19 cellular contexts compared by ENCODE assay signal in the genomic region with DNA sequence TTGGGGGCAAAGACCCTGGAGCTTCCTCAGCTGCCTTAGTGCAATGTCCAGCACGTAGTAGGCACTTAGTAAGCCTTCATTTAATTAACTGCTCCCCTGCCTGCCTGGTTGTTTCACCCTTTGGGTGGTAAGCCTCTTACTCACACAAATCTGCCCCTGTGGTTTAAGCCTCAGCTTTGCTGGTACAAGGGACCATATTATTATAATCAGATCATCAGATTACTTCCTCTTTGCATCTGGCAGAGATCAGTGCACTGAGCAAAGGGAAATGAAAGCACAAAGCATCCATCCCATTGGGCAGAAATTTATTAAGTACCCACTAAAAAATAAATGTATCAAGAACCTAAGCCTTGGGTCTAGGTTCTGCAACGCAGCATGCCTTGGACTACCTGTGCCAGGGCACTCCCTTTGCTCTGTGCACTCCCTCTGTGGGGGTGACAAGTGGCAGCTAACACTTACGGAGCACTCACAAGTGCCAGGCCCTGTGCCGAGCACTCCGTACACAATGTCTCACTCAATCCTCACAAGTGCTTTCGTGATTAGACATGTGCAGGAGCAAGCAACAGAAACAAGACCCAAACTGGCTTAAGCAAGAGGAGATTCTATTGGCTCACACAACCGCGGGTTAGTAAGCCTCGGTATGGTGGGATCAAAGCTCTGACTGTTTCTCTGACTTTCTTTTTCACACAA. TPM values are rescaled to one million over a fixed set of nuclear protein-coding genes. Genes with fewer than 3 reads are reported as not detected.
A peak's percentile ranks its signal among the peaks of the same experiment; 100 is the strongest.
DNase-seq lines count a peak whose midpoint lies in the region; ATAC-seq and TF ChIP-seq lines count a peak whose summit lies in the region.
"Had no signal": no experiment of that assay in that cellular context is flagged by ENCODE, and none has a peak within 500 bp of the region (broad histone marks: within the 10 kb centered on the region; RNA-seq: fewer than 3 reads in every experiment).

No MANE protein-coding gene starts in this region.

- no peaks in the 10 kb centered on the region for H3K4me1 Mint-ChIP-seq in stimulated activated memory B cell treated with anti-CD40 and anti-IgM and Interleukin-4, amounts not matched to agents 10 μg/mL and 1 μg/mL and 100 μg/mL, for 72 hours
- no peaks in the 10 kb centered on the region for H3K4me1 Mint-ChIP-seq in stimulated activated effector memory CD8-positive, alpha-beta T cell treated with anti-CD3 and anti-CD28 coated beads, Interleukin-12 subunit alpha, Interleukin-12 subunit beta, amount 100 ng/mL, for 72 hours
- no peaks in the 10 kb centered on the region for H3K4me1 Mint-ChIP-seq in CD8-positive, alpha-beta T cell (ENCODE audit: low read depth)
- no peaks in the 10 kb centered on the region for H3K4me1 Mint-ChIP-seq in activated T-helper 1 cell treated with anti-CD3 and anti-CD28 coated beads, Interleukin-12 subunit alpha, Interleukin-12 subunit beta, Interleukin-2, Interleukin-4 antibody, amounts not matched to agents 30 ng/mL and 10 ng/mL and 1 ng/mL, durations not matched to agents 14 hours and 24 hours and 36 hours (ENCODE audit: low read depth)
- H3K4me1 Mint-ChIP-seq: activated CD4-positive, alpha-beta T cell treated with anti-CD3 and anti-CD28 coated beads for 36 hours; T-cell had no signal

- H3K36me3 Mint-ChIP-seq in stimulated activated memory B cell treated with anti-CD40 and anti-IgM and Interleukin-4, amounts not matched to agents 10 μg/mL and 1 μg/mL and 100 μg/mL, for 72 hours = no peaks in the 10 kb centered on the region
- H3K36me3 Mint-ChIP-seq in stimulated activated effector memory CD8-positive, alpha-beta T cell treated with anti-CD3 and anti-CD28 coated beads, Interleukin-12 subunit alpha, Interleukin-12 subunit beta, amount 100 ng/mL, for 72 hours = no peaks in the 10 kb centered on the region
- H3K36me3 Mint-ChIP-seq in CD8-positive, alpha-beta T cell = no peaks in the 10 kb centered on the region
- no peaks in the 10 kb centered on the region for H3K36me3 Mint-ChIP-seq in activated T-helper 1 cell treated with anti-CD3 and anti-CD28 coated beads, Interleukin-12 subunit alpha, Interleukin-12 subunit beta, Interleukin-2, Interleukin-4 antibody, amounts not matched to agents 30 ng/mL and 10 ng/mL and 1 ng/mL, durations not matched to agents 14 hours and 24 hours and 36 hours (ENCODE audit: low read depth)
- H3K36me3 Mint-ChIP-seq: T-cell had no signal

- H3K4me3 Mint-ChIP-seq in stimulated activated memory B cell treated with anti-CD40 and anti-IgM and Interleukin-4, amounts not matched to agents 10 μg/mL and 1 μg/mL and 100 μg/mL, for 72 hours = no peak overlapping the region
- H3K4me3 Mint-ChIP-seq in stimulated activated effector memory CD8-positive, alpha-beta T cell treated with anti-CD3 and anti-CD28 coated beads, Interleukin-12 subunit alpha, Interleukin-12 subunit beta, amount 100 ng/mL, for 72 hours = no peak overlapping the region
- H3K4me3 Mint-ChIP-seq in CD8-positive, alpha-beta T cell = no peak overlapping the region
- H3K4me3 Mint-ChIP-seq in activated T-helper 1 cell treated with anti-CD3 and anti-CD28 coated beads, Interleukin-12 subunit alpha, Interleukin-12 subunit beta, Interleukin-2, Interleukin-4 antibody, amounts not matched to agents 30 ng/mL and 10 ng/mL and 1 ng/mL, durations not matched to agents 14 hours and 24 hours and 36 hours = no peak overlapping the region
- H3K4me3 Mint-ChIP-seq: activated CD4-positive, alpha-beta T cell treated with anti-CD3 and anti-CD28 coated beads for 36 hours; CD4-positive, alpha-beta T cell; neural crest cell; T-cell had no signal

- intact Hi-C loops in Right ventricle myocardium superior (cut with DNase I) = no loop called here
- intact Hi-C loops in CD8-positive, alpha-beta T cell (cut with DNase I, micrococcal nuclease) = no loop called here
- intact Hi-C loops in activated T-helper 1 cell treated with anti-CD3 and anti-CD28 coated beads, Interleukin-12 subunit alpha, Interleukin-12 subunit beta, Interleukin-2, Interleukin-4 antibody, amounts not matched to agents 30 ng/mL and 10 ng/mL and 1 ng/mL, durations not matched to agents 14 hours and 24 hours and 36 hours (cut with micrococcal nuclease) = no loop called here

- H3K9me3 ChIP-seq in CD8-positive, alpha-beta T cell (ENCODE audit: low read length) = no peaks in the 10 kb centered on the region
- H3K9me3 ChIP-seq: adrenal gland had no signal

- H3K9me3 Mint-ChIP-seq in stimulated activated memory B cell treated with anti-CD40 and anti-IgM and Interleukin-4, amounts not matched to agents 10 μg/mL and 1 μg/mL and 100 μg/mL, for 72 hours = no peaks in the 10 kb centered on the region
- H3K9me3 Mint-ChIP-seq in stimulated activated effector memory CD8-positive, alpha-beta T cell treated with anti-CD3 and anti-CD28 coated beads, Interleukin-12 subunit alpha, Interleukin-12 subunit beta, amount 100 ng/mL, for 72 hours = no peaks in the 10 kb centered on the region
- H3K9me3 Mint-ChIP-seq in CD8-positive, alpha-beta T cell = no peaks in the 10 kb centered on the region
- no peaks in the 10 kb centered on the region for H3K9me3 Mint-ChIP-seq in activated T-helper 1 cell treated with anti-CD3 and anti-CD28 coated beads, Interleukin-12 subunit alpha, Interleukin-12 subunit beta, Interleukin-2, Interleukin-4 antibody, amounts not matched to agents 30 ng/mL and 10 ng/mL and 1 ng/mL, durations not matched to agents 14 hours and 24 hours and 36 hours
- H3K9me3 Mint-ChIP-seq: CD4-positive, alpha-beta T cell; neural crest cell; T-cell had no signal

- H3K36me3 ChIP-seq in CD8-positive, alpha-beta T cell (ENCODE audit: insufficient read depth, low read length) = no peaks in the 10 kb centered on the region
- H3K36me3 ChIP-seq: adrenal gland had no signal

- peak; percentile 29 for DNase-seq in NCI-H1436 (lab: John Stamatoyannopoulos, UW)
- DNase-seq in NCI-H1436 treated with DMSO at 0.1 percent for 48 hours (lab: John Stamatoyannopoulos, UW) = no peak
- DNase-seq in NCI-H82 (lab: John Stamatoyannopoulos, UW) = peak; percentile 96
- peak; percentile 51 for DNase-seq in Right ventricle myocardium superior
- no peak for DNase-seq in stimulated activated effector memory CD8-positive, alpha-beta T cell treated with anti-CD3 and anti-CD28 coated beads, Interleukin-12 subunit alpha, Interleukin-12 subunit beta, amount 100 ng/mL, for 72 hours (ENCODE audit: low spot score in 2 of 2)
- no peak for DNase-seq in CD8-positive, alpha-beta T cell
- no peak for DNase-seq in activated T-helper 1 cell treated with anti-CD3 and anti-CD28 coated beads, Interleukin-12 subunit alpha, Interleukin-12 subunit beta, Interleukin-2, Interleukin-4 antibody, amounts not matched to agents 30 ng/mL and 10 ng/mL and 1 ng/mL, durations not matched to agents 14 hours and 24 hours and 36 hours (ENCODE audit: low spot score)
- DNase-seq: 8988T; activated CD4-positive, alpha-beta T cell treated with anti-CD3 and anti-CD28 coated beads for 36 hours; activated T-cell treated with anti-CD3 and anti-CD28 coated beads for 4 hours; adrenal gland; CD4-positive, alpha-beta T cell; NCI-H2107; T-cell had no signal

- POLR2A ChIA-PET in CD8-positive, alpha-beta T cell (lab: Charles Lee) = no interaction called here

- H3K27me3 Mint-ChIP-seq in stimulated activated memory B cell treated with anti-CD40 and anti-IgM and Interleukin-4, amounts not matched to agents 10 μg/mL and 1 μg/mL and 100 μg/mL, for 72 hours = no peaks in the 10 kb centered on the region
- peaks cover 3% of the 10 kb centered on the region for H3K27me3 Mint-ChIP-seq in CD8-positive, alpha-beta T cell (ENCODE audit: low read depth)
- peaks cover 2% of the 10 kb centered on the region for H3K27me3 Mint-ChIP-seq in activated T-helper 1 cell treated with anti-CD3 and anti-CD28 coated beads, Interleukin-12 subunit alpha, Interleukin-12 subunit beta, Interleukin-2, Interleukin-4 antibody, amounts not matched to agents 30 ng/mL and 10 ng/mL and 1 ng/mL, durations not matched to agents 14 hours and 24 hours and 36 hours (ENCODE audit: insufficient read depth)
- H3K27me3 Mint-ChIP-seq: activated CD4-positive, alpha-beta T cell treated with anti-CD3 and anti-CD28 coated beads for 36 hours; CD4-positive, alpha-beta T cell had no signal

- CTCF ChIA-PET in CD8-positive, alpha-beta T cell (lab: Charles Lee) = no interaction called here

- no peak for TF ChIP-seq CTCF in CD8-positive, alpha-beta T cell (IDR thresholded peaks at IDR 0.05)

- H3K4me1 ChIP-seq in CD8-positive, alpha-beta T cell (ENCODE audit: insufficient read depth, low read length) = no peaks in the 10 kb centered on the region
- H3K4me1 ChIP-seq: adrenal gland had no signal

- no peaks in the 10 kb centered on the region for H3K27me3 ChIP-seq in CD8-positive, alpha-beta T cell (ENCODE audit: insufficient read depth, low read length)
- H3K27me3 ChIP-seq: adrenal gland had no signal

- no peak overlapping the region for H3K4me3 ChIP-seq in CD8-positive, alpha-beta T cell (ENCODE audit: low read depth, low read length)
- H3K4me3 ChIP-seq: adrenal gland, K562, skin epidermis had no signal

- no peak overlapping the region for H3K27ac Mint-ChIP-seq in stimulated activated memory B cell treated with anti-CD40 and anti-IgM and Interleukin-4, amounts not matched to agents 10 μg/mL and 1 μg/mL and 100 μg/mL, for 72 hours
- H3K27ac Mint-ChIP-seq in stimulated activated effector memory CD8-positive, alpha-beta T cell treated with anti-CD3 and anti-CD28 coated beads, Interleukin-12 subunit alpha, Interleukin-12 subunit beta, amount 100 ng/mL, for 72 hours = no peak overlapping the region
- no peak overlapping the region for H3K27ac Mint-ChIP-seq in CD8-positive, alpha-beta T cell
- H3K27ac Mint-ChIP-seq in activated T-helper 1 cell treated with anti-CD3 and anti-CD28 coated beads, Interleukin-12 subunit alpha, Interleukin-12 subunit beta, Interleukin-2, Interleukin-4 antibody, amounts not matched to agents 30 ng/mL and 10 ng/mL and 1 ng/mL, durations not matched to agents 14 hours and 24 hours and 36 hours = no peak overlapping the region
- H3K27ac Mint-ChIP-seq: activated CD4-positive, alpha-beta T cell treated with anti-CD3 and anti-CD28 coated beads for 36 hours; CD4-positive, alpha-beta T cell; T-cell had no signal

- peak; percentile 91 for ATAC-seq in Right ventricle myocardium superior (ENCODE audit: poor library complexity)
- ATAC-seq in stimulated activated memory B cell treated with anti-CD40 and anti-IgM and Interleukin-4, amounts not matched to agents 10 μg/mL and 1 μg/mL and 100 μg/mL, for 72 hours = peak; percentile 64
- no peak for ATAC-seq in stimulated activated effector memory CD8-positive, alpha-beta T cell treated with anti-CD3 and anti-CD28 coated beads, Interleukin-12 subunit alpha, Interleukin-12 subunit beta, amount 100 ng/mL, for 72 hours
- no peak for ATAC-seq in CD8-positive, alpha-beta T cell
- ATAC-seq: activated CD4-positive, alpha-beta T cell treated with anti-CD3 and anti-CD28 coated beads for 36 hours; K562; T-cell had no signal

- H3K27ac ChIP-seq in CD8-positive, alpha-beta T cell (ENCODE audit: low read depth, low read length) = no peak overlapping the region
- H3K27ac ChIP-seq: adrenal gland, skin epidermis had no signal

RNA-seq across cellular contexts. Expression of a gene that starts 34.9 kb away (rescaled TPM):
- total RNA-seq in Right ventricle myocardium superior = 4.2 TPM
- under 1 TPM; 0.06 to 0.08 TPM for total RNA-seq in CD8-positive, alpha-beta T cell
- 0.18 and 0.20 TPM in 2 replicates for total RNA-seq in activated T-helper 1 cell treated with anti-CD3 and anti-CD28 coated beads, Interleukin-12 subunit alpha, Interleukin-12 subunit beta, Interleukin-2, Interleukin-4 antibody, amounts not matched to agents 30 ng/mL and 10 ng/mL and 1 ng/mL, durations not matched to agents 14 hours and 24 hours and 36 hours
- total RNA-seq: OCI-LY7 had no signal

Comparison
In these comparisons a context has a peak if more than half of its experiments do, and no peak if none do; other contexts are left out.
1. DNase-seq: peak in NCI-H1436 (single experiment), NCI-H82 (single experiment) and Right ventricle myocardium superior (single experiment); none in NCI-H1436 treated with DMSO at 0.1 percent for 48 hours (single experiment), stimulated activated effector memory CD8-positive, alpha-beta T cell treated with anti-CD3 and anti-CD28 coated beads, Interleukin-12 subunit alpha, Interleukin-12 subunit beta, amount 100 ng/mL, for 72 hours (0 of 2), CD8-positive, alpha-beta T cell (0 of 7) and activated T-helper 1 cell treated with anti-CD3 and anti-CD28 coated beads, Interleukin-12 subunit alpha, Interleukin-12 subunit beta, Interleukin-2, Interleukin-4 antibody, amounts not matched to agents 30 ng/mL and 10 ng/mL and 1 ng/mL, durations not matched to agents 14 hours and 24 hours and 36 hours (single experiment).
2. ATAC-seq: peak in Right ventricle myocardium superior (single experiment) and stimulated activated memory B cell treated with anti-CD40 and anti-IgM and Interleukin-4, amounts not matched to agents 10 μg/mL and 1 μg/mL and 100 μg/mL, for 72 hours (single experiment); none in stimulated activated effector memory CD8-positive, alpha-beta T cell treated with anti-CD3 and anti-CD28 coated beads, Interleukin-12 subunit alpha, Interleukin-12 subunit beta, amount 100 ng/mL, for 72 hours (single experiment) and CD8-positive, alpha-beta T cell (single experiment).